ENCODE assay signal across 14 cellular contexts in the genomic region with DNA sequence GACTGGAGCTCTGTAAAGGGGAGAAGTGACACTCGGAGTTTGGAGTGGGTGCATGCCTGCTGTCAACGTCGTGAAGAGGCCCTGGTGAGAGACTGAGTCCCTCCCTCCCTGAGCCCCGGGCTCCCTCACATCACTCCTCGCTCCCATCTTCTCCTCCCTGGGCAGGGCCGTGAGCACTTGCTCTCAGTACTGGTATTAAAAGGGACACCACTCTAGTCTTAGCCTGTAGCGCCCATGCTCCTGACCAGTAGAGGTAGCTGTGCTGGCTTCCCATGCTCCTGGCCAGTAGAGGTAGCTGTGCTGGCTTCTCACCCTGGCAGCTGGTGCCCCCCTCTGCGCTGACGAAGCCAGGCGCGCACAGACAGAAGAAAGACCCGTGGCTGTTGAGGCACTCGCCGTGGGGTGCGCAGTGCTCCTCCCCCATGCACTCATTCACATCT. TPM values are rescaled to one million over a fixed set of nuclear protein-coding genes. Genes with fewer than 3 reads are reported as not detected.
DNase-seq lines count a peak whose midpoint lies in the region; ATAC-seq, FAIRE-seq and TF ChIP-seq lines count a peak whose summit lies in the region.
"Had no signal": no experiment of that assay in that cellular context is flagged by ENCODE, and none has a peak within 500 bp of the region (broad histone marks: within the 10 kb centered on the region; RNA-seq: fewer than 3 reads in every experiment).

No MANE protein-coding gene starts in this region.

- H3K4me3 Mint-ChIP-seq in GM23338, result no peak overlapping the region
- H3K4me3 Mint-ChIP-seq: IgD-negative memory B cell had no signal

- H3K79me2 ChIP-seq in GM23338 (replicated peaks; ENCODE audit: insufficient read depth), result no peaks in the 10 kb centered on the region
- no peaks in the 10 kb centered on the region for H3K79me2 ChIP-seq in keratinocyte (ENCODE audit: control insufficient read depth, insufficient read depth, low read length)

- FAIRE-seq in keratinocyte (lab: Jason Lieb, UNC), result no peak
- FAIRE-seq: endometrium had no signal

- H3K4me2 ChIP-seq in GM23338 (no peak overlapping the region), keratinocyte (ENCODE audit: control insufficient read depth, extremely low read depth, insufficient read depth, low read depth, low read length) (no peak overlapping the region)

- ATAC-seq in GM23338 (peak; percentile 94), GM18858 (IDR thresholded peaks at IDR 0.05; ENCODE audit: unreplicated experiment) (no peak)

- DNase-seq in BJ (ENCODE audit: low read depth) (no peak), GM23338 (ENCODE audit: low spot score) (peak; percentile 90), WERI-Rb-1 (peak; percentile 88), keratinocyte (ENCODE audit: low read depth, low spot score) (no peak)
- DNase-seq in activated CD8-positive, alpha-beta memory T cell treated with anti-CD3 and anti-CD28 coated beads, Interleukin-2, amount 50 U/mL, for 4 hours, result no peak
- DNase-seq in activated CD4-positive, alpha-beta T cell treated with anti-CD3 and anti-CD28 coated beads, Interleukin-2, amount 50 U/mL, for 48 hours, result no peak
- DNase-seq in stimulated activated naive CD4-positive, alpha-beta T cell (lab: John Stamatoyannopoulos, UW), result no peak
- DNase-seq: activated CD8-positive, alpha-beta memory T cell treated with anti-CD3 and anti-CD28 coated beads, Interleukin-2, amount 50 U/mL, for 48 hours; SJCRH30 had no signal

- POLR2A ChIA-PET in BJ (lab: Charles Lee), result no interaction called here

- no peaks in the 10 kb centered on the region for H3K9me3 ChIP-seq in WERI-Rb-1 (ENCODE audit: severe bottlenecking)
- no peaks in the 10 kb centered on the region for H3K9me3 ChIP-seq in keratinocyte (ENCODE audit: control insufficient read depth, low read depth, low read length)
- H3K9me3 ChIP-seq: SJCRH30, thyroid gland had no signal

- H3K9ac ChIP-seq in keratinocyte (ENCODE audit: control insufficient read depth, extremely low read depth, insufficient read depth, low read length), result no peak overlapping the region

- H3K27me3 ChIP-seq in BJ (ENCODE audit: control insufficient read depth, insufficient read depth, low read length), result no peaks in the 10 kb centered on the region
- no peaks in the 10 kb centered on the region for H3K27me3 ChIP-seq in GM23338 (ENCODE audit: insufficient read depth)
- H3K27me3 ChIP-seq in WERI-Rb-1 (ENCODE audit: insufficient read depth, low read depth, severe bottlenecking), result no peaks in the 10 kb centered on the region
- no peaks in the 10 kb centered on the region for H3K27me3 ChIP-seq in keratinocyte (ENCODE audit: control insufficient read depth, extremely low read depth, insufficient read depth, low read length)
- H3K27me3 ChIP-seq: SJCRH30, thyroid gland had no signal

- CTCF ChIA-PET in BJ (lab: Yijun Ruan, JAX), result interaction anchor here (0.6 to 1.3 kb wide), 4 partner anchors 13 to 104 kb away, joined by 3 read pairs; partner anchors contain the start of gene LTBP2

- H3K36me3 ChIP-seq in BJ (ENCODE audit: control insufficient read depth, insufficient read depth, low read length), result peaks cover 6% of the 10 kb centered on the region
- no peaks in the 10 kb centered on the region for H3K36me3 ChIP-seq in GM23338 (ENCODE audit: insufficient read depth)
- H3K36me3 ChIP-seq in WERI-Rb-1, result no peaks in the 10 kb centered on the region
- peaks cover 67 to 70% of the 10 kb centered on the region in 2 experiments for H3K36me3 ChIP-seq in keratinocyte (ENCODE audit: control insufficient read depth in 2 of 2, extremely low read depth in 1 of 2, insufficient read depth in 2 of 2, low read length in 2 of 2)
- H3K36me3 ChIP-seq: SJCRH30 had no signal

- H3K4me1 ChIP-seq in GM23338 (ENCODE audit: insufficient read depth) (no peaks in the 10 kb centered on the region), keratinocyte (ENCODE audit: control insufficient read depth, extremely low read depth, insufficient read depth, low read length) (peaks cover 15% of the 10 kb centered on the region)
- H3K4me1 ChIP-seq: SJCRH30 had no signal

- no peaks in the 10 kb centered on the region for H3K36me3 Mint-ChIP-seq in GM23338 (ENCODE audit: low read depth)

- no peak overlapping the region for H3K27ac ChIP-seq in GM23338 (ENCODE audit: low read depth)
- no peak overlapping the region for H3K27ac ChIP-seq in WERI-Rb-1
- H3K27ac ChIP-seq in keratinocyte (ENCODE audit: control insufficient read depth, insufficient read depth, low read length), result no peak overlapping the region
- H3K27ac ChIP-seq: SJCRH30 had no signal

- TF ChIP-seq CTCF in BJ (IDR thresholded peaks at IDR 0.05; ENCODE audit: insufficient read depth, low read depth, low read length), result peak; percentile 43
- TF ChIP-seq CTCF in GM23338 (conservative IDR thresholded peaks at IDR 0.05; ENCODE audit: low read depth in 2 of 2), result peak; percentile 83 to 97
- TF ChIP-seq CTCF in WERI-Rb-1 (IDR thresholded peaks at IDR 0.05; ENCODE audit: low read depth, low read length), result peak; percentile 99
- peak; percentile 20 to 39 (median 34) for TF ChIP-seq CTCF in keratinocyte (optimal IDR thresholded peaks at IDR 0.05 in 1 of 3, IDR thresholded peaks at IDR 0.05 in 1 of 3, conservative IDR thresholded peaks at IDR 0.05 in 1 of 3; ENCODE audit: extremely low read depth in 1 of 3, insufficient read depth in 2 of 3, low read length in 3 of 3)

- no peaks in the 10 kb centered on the region for H3K9me1 ChIP-seq in keratinocyte (ENCODE audit: control insufficient read depth, extremely low read depth, insufficient read depth, low read length)

- peaks cover 28% of the 10 kb centered on the region for H3K4me1 Mint-ChIP-seq in GM23338

- H3K4me3 ChIP-seq in BJ (ENCODE audit: low read depth, low read length) (no peak overlapping the region), GM23338 (no peak overlapping the region), WERI-Rb-1 (ENCODE audit: low read depth, low read length) (no peak overlapping the region), keratinocyte (ENCODE audit: control insufficient read depth in 2 of 3, extremely low read depth in 1 of 3, insufficient read depth in 2 of 3, low read depth in 1 of 3, low read length in 3 of 3) (no peak overlapping the region)
- H3K4me3 ChIP-seq: lung, SJCRH30, thyroid gland had no signal

- dilution Hi-C loops in keratinocyte (cut with MboI; ENCODE audit: extremely low pct_ligation_motif_present, low sequenced_read_pairs), result no loop called here

- H3K9me2 ChIP-seq in GM23338 (ENCODE audit: insufficient read depth), result no peaks in the 10 kb centered on the region

- H4K20me1 ChIP-seq in GM23338 (replicated peaks; ENCODE audit: insufficient read depth) (no peaks in the 10 kb centered on the region), keratinocyte (ENCODE audit: control insufficient read depth, extremely low read depth, insufficient read depth, low read length) (no peaks in the 10 kb centered on the region)

- no peaks in the 10 kb centered on the region; the same call in 2 of the 3 replicates for H3K9me3 Mint-ChIP-seq in GM23338
- H3K9me3 Mint-ChIP-seq: IgD-negative memory B cell had no signal

- no peak overlapping the region for H3K27ac Mint-ChIP-seq in GM23338

- H3K27me3 Mint-ChIP-seq in GM23338 (ENCODE audit: insufficient read depth, low read depth, poor library complexity), result peaks cover 31% of the 10 kb centered on the region

- no peaks in the 10 kb centered on the region for H3F3A ChIP-seq in GM23338 (replicated peaks; ENCODE audit: low read depth)

- H2AFZ ChIP-seq in GM23338, result no peak overlapping the region; the same call in 1 of the 2 replicates
- H2AFZ ChIP-seq in keratinocyte (ENCODE audit: control insufficient read depth, low read length), result no peak overlapping the region

TF ChIP-seq in GM23338, 12 proteins besides CTCF, POLR2A, EP300 and RAD21:
- TF ChIP-seq CREB1 (CRISPR knock-in tag; IDR thresholded peaks at IDR 0.05; ENCODE audit: low read depth) (peak; percentile 44; the same call in 1 of the 2 replicates), STAT1 (IDR thresholded peaks at IDR 0.05; ENCODE audit: unreplicated experiment) (no peak)
TF ChIP-seq in GM23338: peak in this region for 1.

RNA-seq across cellular contexts. Expression of gene ISCA2, which starts 14.7 kb away (rescaled TPM):
- 13.0 and 25.6 TPM in 2 replicates for polyA plus RNA-seq in BJ (2011; rRNA removed)
- polyA minus RNA-seq in BJ (2011; rRNA and poly(A)+ RNA removed), result 1.4 and 1.7 TPM in 2 replicates
- 24.9 and 44.0 TPM in 2 replicates for total RNA-seq in GM23338 (2014; rRNA removed; shearing (Covaris generic))
- polyA plus RNA-seq in GM23338 (2016; fragmentation: Nextera tagmentation; extraction: Ambion mirVana), result 156 and 171 TPM in 2 replicates
- polyA plus RNA-seq in keratinocyte, result 23.3 to 33.0 TPM (median 26.6 TPM) in 3 replicates
- polyA plus RNA-seq in keratinocyte (2011; ENCODE audit: low read depth), result 3.1 TPM
- 21.7 and 37.6 TPM in 2 replicates for polyA plus RNA-seq in keratinocyte (2011; cell fraction: cytosol; rRNA removed)
- polyA plus RNA-seq in keratinocyte (2011; cell fraction: nucleus; rRNA removed), result 10.2 and 14.3 TPM in 2 replicates
- polyA plus RNA-seq in keratinocyte (2012; ENCODE audit: low replicate concordance), result 15.6 and 15.8 TPM in 2 replicates
- 1.5 to 6.8 TPM (median 4.9 TPM) in 3 replicates for polyA minus RNA-seq in keratinocyte
- 14.2 TPM for polyA minus RNA-seq in keratinocyte (2011; cell fraction: cytosol; rRNA and poly(A)+ RNA removed)
- polyA minus RNA-seq in keratinocyte (2011; cell fraction: nucleus; rRNA and poly(A)+ RNA removed), result 0.84 and 1.4 TPM in 2 replicates

RNA-seq across cellular contexts. Expression of gene NPC2, which starts 15.2 kb away (rescaled TPM):
- polyA plus RNA-seq in BJ (2011; rRNA removed), result 166 and 267 TPM in 2 replicates
- 55.2 and 63.8 TPM in 2 replicates for polyA minus RNA-seq in BJ (2011; rRNA and poly(A)+ RNA removed)
- total RNA-seq in GM23338 (2014; rRNA removed; shearing (Covaris generic)), result 287 and 331 TPM in 2 replicates
- polyA plus RNA-seq in GM23338 (2016; fragmentation: Nextera tagmentation; extraction: Ambion mirVana), result 344 and 354 TPM in 2 replicates
- polyA plus RNA-seq in keratinocyte, result 221 to 278 TPM (median 260 TPM) in 3 replicates
- 1,193 TPM for polyA plus RNA-seq in keratinocyte (2011; ENCODE audit: low read depth)
- polyA plus RNA-seq in keratinocyte (2011; cell fraction: cytosol; rRNA removed), result 446 and 577 TPM in 2 replicates
- polyA plus RNA-seq in keratinocyte (2011; cell fraction: nucleus; rRNA removed), result 314 and 342 TPM in 2 replicates
- polyA plus RNA-seq in keratinocyte (2012; ENCODE audit: low replicate concordance), result 404 and 414 TPM in 2 replicates
- polyA minus RNA-seq in keratinocyte, result 167 to 429 TPM (median 202 TPM) in 3 replicates
- 135 TPM for polyA minus RNA-seq in keratinocyte (2011; cell fraction: cytosol; rRNA and poly(A)+ RNA removed)
- polyA minus RNA-seq in keratinocyte (2011; cell fraction: nucleus; rRNA and poly(A)+ RNA removed), result 72.7 and 94.7 TPM in 2 replicates

Comparison
In these comparisons a context has a peak if more than half of its experiments do, and no peak if none do; other contexts are left out.
1. DNase-seq: peak in GM23338 (single experiment) and WERI-Rb-1 (single experiment); none in BJ (single experiment), keratinocyte (single experiment), activated CD8-positive, alpha-beta memory T cell treated with anti-CD3 and anti-CD28 coated beads, Interleukin-2, amount 50 U/mL, for 4 hours (single experiment), activated CD4-positive, alpha-beta T cell treated with anti-CD3 and anti-CD28 coated beads, Interleukin-2, amount 50 U/mL, for 48 hours (0 of 2) and stimulated activated naive CD4-positive, alpha-beta T cell (0 of 6).
2. CTCF ChIP-seq: peak in every context shown above with its lines; median percentile 99 in WERI-Rb-1; 90 in GM23338; 43 in BJ; 34 in keratinocyte.